ENCODE assay signal across 1 cellular context in the genomic region with DNA sequence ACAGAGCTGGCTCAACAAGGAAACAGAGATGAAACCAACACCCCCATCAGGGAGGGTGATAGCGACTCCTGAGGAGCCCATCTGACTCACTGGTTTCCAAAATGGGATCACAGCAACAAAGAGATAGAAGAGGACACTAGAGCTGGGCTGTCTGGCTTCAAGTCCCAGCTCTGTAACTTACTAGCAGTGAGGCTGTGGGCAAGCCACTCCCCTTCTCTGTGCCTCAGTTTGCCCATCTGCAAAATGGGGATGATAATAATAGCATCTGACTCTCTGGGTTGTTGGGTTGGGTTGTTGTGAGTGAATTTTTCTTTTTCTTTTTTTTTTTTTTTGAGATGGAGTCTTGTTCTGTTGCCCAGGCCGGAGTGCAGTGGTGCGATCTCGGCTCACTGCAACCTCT.
TF ChIP-seq lines count a peak whose summit lies in the region.

No MANE protein-coding gene starts in this region.

TF ChIP-seq in HepG2, 621 proteins besides CTCF, POLR2A, EP300 and RAD21:
- TF ChIP-seq ZNF629 (CRISPR knock-in tag; conservative IDR thresholded peaks at IDR 0.05): peak; percentile 92
- no peak for TF ChIP-seq ZSCAN25 (CRISPR knock-in tag; IDR thresholded peaks at IDR 0.05)
